ENCODE assay signal across 6 cellular contexts in genomic region chr12:30740274-30740673, GRCh38.
"Had no signal": no experiment of that assay in that cellular context is flagged by ENCODE, and none has a peak within 500 bp of the region (broad histone marks: within the 10 kb centered on the region; RNA-seq: fewer than 3 reads in every experiment).

No MANE protein-coding gene starts in this region.

- ATAC-seq: GM12878 had no signal

- H3K4me3 ChIP-seq: GM12878 had no signal

- DNase-seq: GDM1, GF-D8 had no signal

- FAIRE-seq: GM12878, GM12891, GM18507, GM19239 had no signal
